32 cellular contexts compared by ENCODE assay signal in genomic region chr20:11020712-11021111, GRCh38.
"Had no signal": no experiment of that assay in that cellular context is flagged by ENCODE, and none has a peak within 500 bp of the region (broad histone marks: within the 10 kb centered on the region; RNA-seq: fewer than 3 reads in every experiment).

No MANE protein-coding gene starts in this region.

- H3K4me1 Mint-ChIP-seq: activated CD4-positive, alpha-beta memory T cell treated with anti-CD3 and anti-CD28 coated beads, Interleukin-2, amount 10 ng/mL, durations not matched to agents 7 days and 5 days; activated CD4-positive, alpha-beta T cell treated with anti-CD3 and anti-CD28 coated beads for 36 hours; activated CD4-positive, alpha-beta T cell treated with anti-CD3 and anti-CD28 coated beads, Interleukin-2, amount 10 ng/mL, durations not matched to agents 7 days and 5 days; activated naive CD4-positive, alpha-beta T cell treated with anti-CD3 and anti-CD28 coated beads, Interleukin-2, amount 50 U/mL, for 24 hours; activated naive CD8-positive, alpha-beta T cell treated with anti-CD3 and anti-CD28 coated beads for 36 hours; activated naive CD8-positive, alpha-beta T cell treated with anti-CD3 and anti-CD28 coated beads, Interleukin-2, amount 50 U/mL, for 24 hours; brain; T-helper 17 cell had no signal

- H3K4me3 Mint-ChIP-seq: activated CD4-positive, alpha-beta memory T cell treated with anti-CD3 and anti-CD28 coated beads, Interleukin-2, amount 10 ng/mL, durations not matched to agents 7 days and 5 days; activated CD4-positive, alpha-beta T cell treated with anti-CD3 and anti-CD28 coated beads for 36 hours; activated CD4-positive, alpha-beta T cell treated with anti-CD3 and anti-CD28 coated beads, Interleukin-2, amount 10 ng/mL, durations not matched to agents 7 days and 5 days; activated naive CD4-positive, alpha-beta T cell treated with anti-CD3 and anti-CD28 coated beads for 36 hours; activated naive CD4-positive, alpha-beta T cell treated with anti-CD3 and anti-CD28 coated beads, Interleukin-2, amount 50 U/mL, for 24 hours; activated naive CD8-positive, alpha-beta T cell treated with anti-CD3 and anti-CD28 coated beads for 36 hours; activated naive CD8-positive, alpha-beta T cell treated with anti-CD3 and anti-CD28 coated beads, Interleukin-2, amount 50 U/mL, for 24 hours; activated T-cell treated with anti-CD3 and anti-CD28 coated beads, Interleukin-2, amount 50 U/mL, for 24 hours; activated T-cell treated with anti-CD3 and anti-CD28 coated beads, Interleukin-2, amount 50 U/mL, for 72 hours; brain; endodermal cell; T-helper 17 cell; T-helper 2 cell treated with Interferon-gamma antibody and Interleukin-4, amounts not matched to agents 5 μg/mL and 100 μg/mL, for 36 hours had no signal

- H3K9me3 Mint-ChIP-seq: endodermal cell had no signal

- ATAC-seq: activated CD4-positive, alpha-beta T cell treated with anti-CD3 and anti-CD28 coated beads for 36 hours; activated naive CD8-positive, alpha-beta T cell treated with anti-CD3 and anti-CD28 coated beads, Interleukin-2, amount 50 U/mL, for 24 hours; activated T-cell treated with anti-CD3 and anti-CD28 coated beads, Interleukin-2, amount 50 U/mL, for 72 hours; esophagus mucosa; gastroesophageal sphincter; heart right ventricle; T-helper 17 cell had no signal

- H3K4me3 ChIP-seq: ascending aorta, breast epithelium, cardiac muscle cell, colonic mucosa, gastroesophageal sphincter, heart right ventricle had no signal

- H3K4me1 ChIP-seq: ascending aorta, breast epithelium, colonic mucosa, gastroesophageal sphincter, heart right ventricle had no signal

- DNase-seq: activated CD4-positive, alpha-beta memory T cell treated with anti-CD3 and anti-CD28 coated beads, Interleukin-2, amount 10 ng/mL, durations not matched to agents 7 days and 5 days; activated CD4-positive, alpha-beta T cell treated with anti-CD3 and anti-CD28 coated beads for 36 hours; activated CD4-positive, alpha-beta T cell treated with anti-CD3 and anti-CD28 coated beads, Interleukin-2, amount 10 ng/mL, durations not matched to agents 7 days and 5 days; activated CD4-positive, alpha-beta T cell treated with anti-CD3 and anti-CD28 coated beads, Interleukin-2, amount 50 U/mL, for 4 hours; activated CD4-positive, CD25-positive, alpha-beta regulatory T cell; activated CD4-positive, CD25-positive, alpha-beta regulatory T cell treated with anti-CD3 and anti-CD28 coated beads, Interleukin-2, amount 50 U/mL, for 72 hours; activated CD8-positive, alpha-beta memory T cell treated with anti-CD3 and anti-CD28 coated beads, Interleukin-2, amount 50 U/mL, for 48 hours; activated effector memory CD4-positive, alpha-beta T cell treated with Interleukin-2 at 50 U/mL for 16 hours; activated naive CD4-positive, alpha-beta T cell treated with anti-CD3 and anti-CD28 coated beads for 36 hours; activated naive CD8-positive, alpha-beta T cell treated with anti-CD3 and anti-CD28 coated beads for 36 hours; activated naive CD8-positive, alpha-beta T cell treated with anti-CD3 and anti-CD28 coated beads, Interleukin-2, amount 50 U/mL, for 24 hours; activated T-cell treated with anti-CD3 and anti-CD28 coated beads for 4 hours; activated T-cell treated with anti-CD3 and anti-CD28 coated beads, Interleukin-2, amount 50 U/mL, for 24 hours; activated T-cell treated with anti-CD3 and anti-CD28 coated beads, Interleukin-2, amount 50 U/mL, for 72 hours; central memory CD4-positive, alpha-beta T cell; cerebellar nuclear complex; colonic mucosa; effector CD8-positive, alpha-beta T cell; endodermal cell; foreskin melanocyte; heart right ventricle; T-helper 1 cell; T-helper 17 cell; T1000 had no signal

- H3K27me3 ChIP-seq: ascending aorta, breast epithelium, cardiac muscle cell, colonic mucosa, gastroesophageal sphincter, heart right ventricle had no signal

- H3K36me3 ChIP-seq: ascending aorta, breast epithelium, cardiac muscle cell, colonic mucosa, gastroesophageal sphincter, heart right ventricle had no signal

- H3K27ac Mint-ChIP-seq: activated CD4-positive, alpha-beta memory T cell treated with anti-CD3 and anti-CD28 coated beads, Interleukin-2, amount 10 ng/mL, durations not matched to agents 7 days and 5 days; activated CD4-positive, alpha-beta T cell treated with anti-CD3 and anti-CD28 coated beads for 36 hours; activated CD4-positive, alpha-beta T cell treated with anti-CD3 and anti-CD28 coated beads, Interleukin-2, amount 10 ng/mL, durations not matched to agents 7 days and 5 days; activated naive CD4-positive, alpha-beta T cell treated with anti-CD3 and anti-CD28 coated beads for 36 hours; activated naive CD4-positive, alpha-beta T cell treated with anti-CD3 and anti-CD28 coated beads, Interleukin-2, amount 50 U/mL, for 24 hours; activated naive CD8-positive, alpha-beta T cell treated with anti-CD3 and anti-CD28 coated beads for 36 hours; activated naive CD8-positive, alpha-beta T cell treated with anti-CD3 and anti-CD28 coated beads, Interleukin-2, amount 50 U/mL, for 24 hours; activated T-cell treated with anti-CD3 and anti-CD28 coated beads, Interleukin-2, amount 50 U/mL, for 24 hours; activated T-cell treated with anti-CD3 and anti-CD28 coated beads, Interleukin-2, amount 50 U/mL, for 72 hours; brain; endodermal cell; T-helper 17 cell; T-helper 2 cell treated with Interferon-gamma antibody and Interleukin-4, amounts not matched to agents 5 μg/mL and 100 μg/mL, for 36 hours had no signal

- H3K9me3 ChIP-seq: ascending aorta, breast epithelium, colonic mucosa had no signal

- H3K27me3 Mint-ChIP-seq: activated CD4-positive, alpha-beta memory T cell treated with anti-CD3 and anti-CD28 coated beads, Interleukin-2, amount 10 ng/mL, durations not matched to agents 7 days and 5 days; activated CD4-positive, alpha-beta T cell treated with anti-CD3 and anti-CD28 coated beads for 36 hours; activated CD4-positive, alpha-beta T cell treated with anti-CD3 and anti-CD28 coated beads, Interleukin-2, amount 10 ng/mL, durations not matched to agents 7 days and 5 days; activated naive CD4-positive, alpha-beta T cell treated with anti-CD3 and anti-CD28 coated beads, Interleukin-2, amount 50 U/mL, for 24 hours; activated naive CD8-positive, alpha-beta T cell treated with anti-CD3 and anti-CD28 coated beads for 36 hours; activated T-cell treated with anti-CD3 and anti-CD28 coated beads, Interleukin-2, amount 50 U/mL, for 24 hours; T-helper 17 cell had no signal

- H3K27ac ChIP-seq: ascending aorta, breast epithelium, cardiac muscle cell, colonic mucosa, gastroesophageal sphincter, heart right ventricle had no signal

- H3K36me3 Mint-ChIP-seq: activated naive CD4-positive, alpha-beta T cell treated with anti-CD3 and anti-CD28 coated beads, Interleukin-2, amount 50 U/mL, for 24 hours; activated naive CD8-positive, alpha-beta T cell treated with anti-CD3 and anti-CD28 coated beads for 36 hours; brain had no signal
